Comparison of ENCODE assay signal across 15 cellular contexts in the genomic region with DNA sequence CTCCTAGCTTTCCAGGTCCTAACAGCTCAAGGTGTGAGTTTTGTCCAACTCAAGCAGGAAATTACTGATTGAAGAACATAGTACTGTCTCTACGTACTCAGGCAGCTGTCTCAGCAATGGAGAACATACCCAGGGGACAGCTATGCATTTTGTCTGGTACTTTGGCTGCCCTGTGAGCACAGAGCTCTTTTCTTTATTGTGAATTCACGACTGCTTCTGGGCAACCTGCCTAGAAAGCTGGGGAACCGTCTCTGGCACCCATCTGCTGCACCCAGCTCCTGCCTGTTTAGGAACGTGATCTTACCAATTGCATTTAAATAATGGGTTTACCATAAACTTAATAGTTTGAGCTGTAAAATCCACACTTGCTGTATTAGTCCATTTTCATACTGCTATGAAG.
DNase-seq lines count a peak whose midpoint lies in the region; ATAC-seq and TF ChIP-seq lines count a peak whose summit lies in the region.
"Had no signal": no experiment of that assay in that cellular context is flagged by ENCODE, and none has a peak within 500 bp of the region (broad histone marks: within the 10 kb centered on the region; RNA-seq: fewer than 3 reads in every experiment).

No MANE protein-coding gene starts in this region.

- 86% methylated on average over 3 of the region's 4 CpGs for WGBS in mesenchymal stem cell

- H2BK15ac ChIP-seq in mesenchymal stem cell (ENCODE audit: low read depth, poor library complexity, severe bottlenecking) = no peak overlapping the region

- no peak overlapping the region for H3K4me2 ChIP-seq in mesenchymal stem cell (ENCODE audit: low read length, poor library complexity, severe bottlenecking)

- H2AK5ac ChIP-seq in mesenchymal stem cell (ENCODE audit: low read length, severe bottlenecking) = peak overlapping the region; percentile 24

- H3K27ac ChIP-seq in mesenchymal stem cell (ENCODE audit: low read length, poor library complexity, severe bottlenecking) = no peak overlapping the region

- H3K14ac ChIP-seq in mesenchymal stem cell (ENCODE audit: low read length in 2 of 2) = no peak overlapping the region

- H4K8ac ChIP-seq in mesenchymal stem cell (ENCODE audit: low read length) = no peak overlapping the region

- peak; percentile 47 for DNase-seq in AG10803 (ENCODE audit: low read depth)
- DNase-seq in NCI-H1092 treated with DMSO at 0.1 percent for 48 hours (lab: John Stamatoyannopoulos, UW) = peak; percentile 95
- peak in 52 of 58 donors; percentile 12 to 83 (median 46) for DNase-seq in anterior cingulate cortex (lab: John Stamatoyannopoulos, UW)
- no peak for DNase-seq in mesenchymal stem cell
- DNase-seq in ACHN = no peak
- DNase-seq in dedifferentiated amniotic fluid mesenchymal stem cell (ENCODE audit: extremely low spot score) = no peak
- DNase-seq: activated B cell treated with CpG ODN at 0.5 μM for 24 hours; central memory CD4-positive, alpha-beta T cell; GF-D8; left colon; NCI-H226; stimulated activated CD4-positive, alpha-beta T cell treated with anti-CD3 and anti-CD28 coated beads, Interleukin-2, amount 100 ng/mL, for 24 hours; T-helper 2 cell had no signal

- no peaks in the 10 kb centered on the region for H3K27me3 ChIP-seq in mesenchymal stem cell (ENCODE audit: control insufficient read depth in 1 of 2, insufficient read depth in 1 of 2, low read length in 2 of 2)

- no peak for TF ChIP-seq CTCF in AG10803 (conservative IDR thresholded peaks at IDR 0.05; ENCODE audit: low read length)

- ATAC-seq in GM18873 (IDR thresholded peaks at IDR 0.05; ENCODE audit: low FRiP score, unreplicated experiment) (no peak), GM21367 (IDR thresholded peaks at IDR 0.05; ENCODE audit: unreplicated experiment) (no peak)
- ATAC-seq: left colon had no signal

- H2BK12ac ChIP-seq in mesenchymal stem cell (ENCODE audit: low read length in 2 of 2) = no peak overlapping the region

- H3K36me3 ChIP-seq in mesenchymal stem cell (ENCODE audit: control insufficient read depth in 1 of 2, insufficient read depth in 2 of 2, low read depth in 1 of 2, low read length in 2 of 2) = no peaks in the 10 kb centered on the region

- H3K9me3 ChIP-seq in mesenchymal stem cell (ENCODE audit: control insufficient read depth, low read length) = no peaks in the 10 kb centered on the region

- H2BK5ac ChIP-seq in mesenchymal stem cell (ENCODE audit: low read depth, low read length, poor library complexity, severe bottlenecking) = no peak overlapping the region

- H4K91ac ChIP-seq in mesenchymal stem cell (ENCODE audit: low read length) = no peak overlapping the region

- H3K9ac ChIP-seq in mesenchymal stem cell (ENCODE audit: low read length) = no peak overlapping the region

- H3K4ac ChIP-seq in mesenchymal stem cell (ENCODE audit: low read depth in 1 of 2, low read length in 2 of 2) = no peak overlapping the region

- peaks cover 8% of the 10 kb centered on the region for H3K4me1 ChIP-seq in mesenchymal stem cell (ENCODE audit: control insufficient read depth, insufficient read depth, low read depth, low read length)

- peak overlapping the region in 1 of 2 experiments; percentile 50 for H3K18ac ChIP-seq in mesenchymal stem cell (ENCODE audit: low read depth in 1 of 2, low read length in 2 of 2)

- no peak overlapping the region for H3K23ac ChIP-seq in mesenchymal stem cell (ENCODE audit: low read length in 2 of 2)

- no peak overlapping the region for H3K4me3 ChIP-seq in AG10803 (ENCODE audit: low read length)
- H3K4me3 ChIP-seq in mesenchymal stem cell (ENCODE audit: insufficient read depth in 1 of 2, low read depth in 1 of 2, low read length in 2 of 2) = no peak overlapping the region

- H2BK120ac ChIP-seq in mesenchymal stem cell (ENCODE audit: low read depth, low read length) = no peak overlapping the region

- in situ Hi-C loops in ACHN (cut with HindIII; ENCODE audit: low pct_ligation_motif_present, low pct_unique_long_range_greater_than_20kb, low sequenced_read_pairs) = loop anchor here (25.0 kb wide), 1 partner anchor 551 kb away; a partner anchor contains a TSS

- H3K79me1 ChIP-seq in mesenchymal stem cell (replicated peaks; ENCODE audit: low read length, poor library complexity, severe bottlenecking) = peaks cover 1% of the 10 kb centered on the region

- no peak overlapping the region for H2AFZ ChIP-seq in mesenchymal stem cell (ENCODE audit: low read depth, low read length)

Comparison
In these comparisons a context has a peak if more than half of its experiments do, and no peak if none do; other contexts are left out.
1. DNase-seq: peak in AG10803 (single experiment), NCI-H1092 treated with DMSO at 0.1 percent for 48 hours (single experiment) and anterior cingulate cortex (52 of 58); none in mesenchymal stem cell (single experiment), ACHN (single experiment) and dedifferentiated amniotic fluid mesenchymal stem cell (single experiment).